Comparison of ENCODE assay signal across 8 cellular contexts in genomic region chr7:38660427-38661099, GRCh38. TPM values are rescaled to one million over a fixed set of nuclear protein-coding genes. Genes with fewer than 3 reads are reported as not detected.
DNase-seq lines count a peak whose midpoint lies in the region; ATAC-seq, FAIRE-seq and TF ChIP-seq lines count a peak whose summit lies in the region.

No MANE protein-coding gene starts in this region.

- in situ Hi-C loops in brain microvascular endothelial cell (cut with HindIII; ENCODE audit: low pct_ligation_motif_present, low sequenced_read_pairs) = no loop called here
- in situ Hi-C loops in HepG2 (cut with HindIII; ENCODE audit: extremely low pct_ligation_motif_present, low pct_unique_long_range_greater_than_20kb) = loop anchor here (25.0 kb wide), 1 partner anchor 248 kb away; no protein-coding TSS in a partner anchor

- H3K79me2 ChIP-seq in HepG2 (ENCODE audit: insufficient read depth, low read length) = no peaks in the 10 kb centered on the region

- no peak overlapping the region for H3K4me2 ChIP-seq in HepG2 (ENCODE audit: low read depth, low read length)

- no peak overlapping the region for H2AFZ ChIP-seq in HepG2 (ENCODE audit: low read length)

- TF ChIP-seq RAD21 in HepG2 (CRISPR knock-in tag; IDR thresholded peaks at IDR 0.05) = no peak

- DNase-seq in COLO829 (ENCODE audit: low spot score) (peak; percentile 40), NOMO-1 treated with dmso at 0.1 percent for 144 hours (lab: John Stamatoyannopoulos, UW; ENCODE audit: unreplicated experiment) (peak; percentile 17), brain microvascular endothelial cell (peak; percentile 33), HepG2 (ENCODE audit: low spot score) (peak; percentile 29), UCSD-AML1 (lab: John Stamatoyannopoulos, UW; ENCODE audit: unreplicated experiment) (no peak)

- no peak for FAIRE-seq in HepG2 (lab: Jason Lieb, UNC)

- no peaks in the 10 kb centered on the region for H4K20me1 ChIP-seq in HepG2 (ENCODE audit: insufficient read depth, low read length)

- H3K27ac ChIP-seq in brain microvascular endothelial cell = no peak overlapping the region
- no peak overlapping the region for H3K27ac ChIP-seq in HepG2 (ENCODE audit: extremely low read length, insufficient read depth, low read length)

- POLR2A ChIA-PET in HepG2 (lab: Yijun Ruan, JAX) = no interaction called here

- intact Hi-C loops in HepG2 (cut with micrococcal nuclease; ENCODE audit: unreplicated experiment) = loop anchor here (1.0 kb wide), 1 partner anchor 262 kb away; no protein-coding TSS in a partner anchor

- TF ChIP-seq CTCF in brain microvascular endothelial cell (IDR thresholded peaks at IDR 0.05; ENCODE audit: low read depth, low read length, missing control alignments) (peak; percentile 88), HepG2 (CRISPR knock-in tag; IDR thresholded peaks at IDR 0.05) (peak; percentile 75)

- H3K36me3 ChIP-seq in brain microvascular endothelial cell (replicated peaks) (no peaks in the 10 kb centered on the region), HepG2 (replicated peaks in 1 of 2; ENCODE audit: control insufficient read depth in 1 of 2, insufficient read depth in 2 of 2, low read length in 2 of 2) (no peaks in the 10 kb centered on the region)

- BruUV-seq in HepG2 (replicated peaks; lab: Mats Ljungman, UMichigan) = no TSS peak

- TF ChIP-seq EP300 in HepG2 (IDR thresholded peaks at IDR 0.05; ENCODE audit: low read depth in 2 of 2, low read length in 2 of 2) = no peak
- TF ChIP-seq EP300 in HepG2 (CRISPR knock-in tag; IDR thresholded peaks at IDR 0.05; ENCODE audit: borderline replicate concordance) = no peak

- ATAC-seq in GM18870 (IDR thresholded peaks at IDR 0.05; ENCODE audit: unreplicated experiment) (peak; percentile 72), HG03460 (IDR thresholded peaks at IDR 0.05; ENCODE audit: unreplicated experiment) (peak; percentile 77), HepG2 (peak; percentile 83), HG03196 (IDR thresholded peaks at IDR 0.05; ENCODE audit: unreplicated experiment) (no peak)

- 8% methylated on average over 6 of the region's 6 CpGs for WGBS in HepG2 (ENCODE audit: low lambda C conversion rate)

- no peaks in the 10 kb centered on the region for H3K9me3 ChIP-seq in HepG2 (ENCODE audit: low read length)

- H3K4me3 ChIP-seq in brain microvascular endothelial cell (ENCODE audit: low read depth, low read length) (no peak overlapping the region), HepG2 (replicated peaks in 1 of 3; ENCODE audit: insufficient read depth in 1 of 3, low read depth in 2 of 3, low read length in 3 of 3) (no peak overlapping the region)

- no peaks in the 10 kb centered on the region for H3K27me3 ChIP-seq in brain microvascular endothelial cell (replicated peaks)
- H3K27me3 ChIP-seq in HepG2 (ENCODE audit: control insufficient read depth in 1 of 2, insufficient read depth in 2 of 2, low read length in 2 of 2) = peaks cover 0 to 2% of the 10 kb centered on the region in 2 experiments; a peak in 2 of 5 replicates

- H3K4me1 ChIP-seq in HepG2 (ENCODE audit: insufficient read depth, low read length) = no peaks in the 10 kb centered on the region

- H3K9ac ChIP-seq in HepG2 (ENCODE audit: insufficient read depth, low read depth, low read length) = no peak overlapping the region

- CTCF ChIA-PET in HepG2 (lab: Yijun Ruan, JAX; ENCODE audit: low intra/inter-chr PET ratio, low total read pairs) = interaction anchor here (1.3 kb wide), 1 partner anchor 262 kb away, joined by 11 read pairs; no protein-coding TSS in a partner anchor

- no peak for TF ChIP-seq POLR2A in HepG2 (IDR thresholded peaks at IDR 0.05; ENCODE audit: insufficient read depth in 1 of 2, low read depth in 2 of 2, low read length in 2 of 2)

TF ChIP-seq in HepG2, 621 proteins besides CTCF, POLR2A, EP300 and RAD21:
- peak; percentile 59 for TF ChIP-seq STAG1 (CRISPR knock-in tag; IDR thresholded peaks at IDR 0.05)
- TF ChIP-seq THAP8 (CRISPR knock-in tag; IDR thresholded peaks at IDR 0.05; ENCODE audit: borderline replicate concordance) = no peak

RNA-seq across cellular contexts. Expression of gene AMPH, which starts 29.4 kb away (rescaled TPM):
- not detected in 2 replicates for total RNA-seq in HepG2 (2016; rRNA removed; fragmentation: Illumina TruSeq; extraction: Trizol)
- total RNA-seq in HepG2 (2016; cell fraction: cytosol; rRNA removed; fragmentation: Illumina TruSeq; extraction: Trizol; ENCODE audit: low read depth) = not detected in 2 replicates
- total RNA-seq in HepG2 (2016; cell fraction: insoluble cytoplasmic fraction; rRNA removed; fragmentation: Illumina TruSeq; extraction: Trizol) = not detected in 2 replicates
- total RNA-seq in HepG2 (2016; cell fraction: membrane; rRNA removed; fragmentation: Illumina TruSeq; extraction: Trizol) = not detected in 2 replicates
- total RNA-seq in HepG2 (2016; cell fraction: nucleus; rRNA removed; fragmentation: Illumina TruSeq; extraction: Trizol) = not detected in 2 replicates
- not detected in 2 replicates for polyA plus RNA-seq in HepG2 (2011; rRNA removed)
- polyA plus RNA-seq in HepG2 (2011; cell fraction: cytosol; rRNA removed) = not detected in 2 replicates
- not detected in 2 replicates for polyA plus RNA-seq in HepG2 (2011; cell fraction: nucleus; rRNA removed)
- not detected in 2 replicates for polyA plus RNA-seq in HepG2 (2012)
- polyA plus RNA-seq in HepG2 (2016; cell fraction: cytosol; fragmentation: Illumina TruSeq; extraction: Trizol; ENCODE audit: low read depth) = not detected in 2 replicates
- not detected in 2 replicates for polyA plus RNA-seq in HepG2 (2016; cell fraction: insoluble cytoplasmic fraction; fragmentation: Illumina TruSeq; extraction: Trizol; ENCODE audit: low read depth)
- not detected in 2 replicates for polyA plus RNA-seq in HepG2 (2016; cell fraction: membrane; fragmentation: Illumina TruSeq; extraction: Trizol; ENCODE audit: low read depth)
- polyA plus RNA-seq in HepG2 (2016; cell fraction: nucleus; fragmentation: Illumina TruSeq; extraction: Trizol; ENCODE audit: insufficient read depth, low read depth) = not detected in 2 replicates
- not detected in 2 replicates for polyA minus RNA-seq in HepG2 (2011; rRNA and poly(A)+ RNA removed; ENCODE audit: low replicate concordance)
- polyA minus RNA-seq in HepG2 (2011; cell fraction: cytosol; rRNA and poly(A)+ RNA removed) = not detected in 2 replicates
- not detected in 2 replicates for polyA minus RNA-seq in HepG2 (2011; cell fraction: nucleus; rRNA and poly(A)+ RNA removed)
